8 cellular contexts compared by ENCODE assay signal in genomic region chr7:150367677-150368097, GRCh38. TPM values are rescaled to one million over a fixed set of nuclear protein-coding genes. Genes with fewer than 3 reads are reported as not detected.
A peak's percentile ranks its signal among the peaks of the same experiment; 100 is the strongest.
DNase-seq lines count a peak whose midpoint lies in the region; ATAC-seq and TF ChIP-seq lines count a peak whose summit lies in the region.

No MANE protein-coding gene starts in this region.

- no peaks in the 10 kb centered on the region for H3K9me3 ChIP-seq in H9 (ENCODE audit: control insufficient read depth, low read depth, low read length)

- H4K5ac ChIP-seq in H9 (ENCODE audit: insufficient read length, low read depth, low read length): no peak overlapping the region

- peak overlapping the region; percentile 25 for H3K9ac ChIP-seq in H9 (ENCODE audit: extremely low read depth, insufficient read length, low read length)

- WGBS in H9 (ENCODE audit: extremely low coverage, insufficient read length, low lambda C conversion rate): no CpG with 5 or more reads among the region's 8 CpGs

- H3K4me1 Mint-ChIP-seq in H9: peaks cover 41 to 48% of the 10 kb centered on the region in 2 experiments
- peaks cover 4% of the 10 kb centered on the region for H3K4me1 Mint-ChIP-seq in activated T-helper 17 cell treated with anti-CD3 and anti-CD28 coated beads, Interleukin-2, amount 50 U/mL, for 72 hours

- H4K8ac ChIP-seq in H9 (replicated peaks; ENCODE audit: insufficient read length, low read depth, low read length): no peak overlapping the region

- no peak overlapping the region for H2BK120ac ChIP-seq in H9 (ENCODE audit: low read depth, low read length, poor library complexity, severe bottlenecking)

- no peaks in the 10 kb centered on the region for H3K27me3 ChIP-seq in H9 (ENCODE audit: insufficient read depth, low read length)

- H2BK5ac ChIP-seq in H9 (ENCODE audit: insufficient read length, low read length): no peak overlapping the region

- H4K20me1 ChIP-seq in H9 (ENCODE audit: control insufficient read depth, insufficient read depth, insufficient read length): no peaks in the 10 kb centered on the region

- peaks cover 9 to 25% (median 21%) of the 10 kb centered on the region in 3 experiments; a peak in 6 of 7 replicates for H3K36me3 Mint-ChIP-seq in H9 (ENCODE audit: insufficient read depth in 1 of 3, low read depth in 3 of 3)
- peaks cover 13% of the 10 kb centered on the region for H3K36me3 Mint-ChIP-seq in activated T-helper 17 cell treated with anti-CD3 and anti-CD28 coated beads, Interleukin-2, amount 50 U/mL, for 72 hours (ENCODE audit: low read depth)

- H3K27ac ChIP-seq in H9 (ENCODE audit: insufficient read length, low read depth, low read length) (no peak overlapping the region), temporal lobe (ENCODE audit: low read depth, low read length) (peak overlapping the region; percentile 78)

- H3K9me3 Mint-ChIP-seq in H9: no peaks in the 10 kb centered on the region
- no peaks in the 10 kb centered on the region for H3K9me3 Mint-ChIP-seq in activated T-helper 17 cell treated with anti-CD3 and anti-CD28 coated beads, Interleukin-2, amount 50 U/mL, for 72 hours

- H3K27ac Mint-ChIP-seq in H9: peak overlapping the region; percentile 61 to 95 (median 82); a peak in 4 of 7 replicates
- H3K27ac Mint-ChIP-seq in activated T-helper 17 cell treated with anti-CD3 and anti-CD28 coated beads, Interleukin-2, amount 50 U/mL, for 72 hours: peak overlapping the region; percentile 88

- DNase-seq in AG09309 (ENCODE audit: low read depth) (no peak), H9 (no peak), iris pigment epithelial cell (ENCODE audit: low read depth) (peak; percentile 31), T-helper 9 cell (no peak)

- peak overlapping the region; percentile 92 for H4K91ac ChIP-seq in H9 (ENCODE audit: insufficient read length, low read depth, low read length)

- H3K18ac ChIP-seq in H9 (ENCODE audit: insufficient read length, low read depth, low read length): peak overlapping the region; percentile 95

- peak overlapping the region; percentile 94 for H3K4me3 ChIP-seq in AG09309 (ENCODE audit: control insufficient read depth, low read depth, low read length)

- H3K56ac ChIP-seq in H9 (ENCODE audit: insufficient read length, low read depth, low read length): no peak overlapping the region

- no peaks in the 10 kb centered on the region; the same call in none of the 2 replicates for H3K27me3 Mint-ChIP-seq in H9 (ENCODE audit: low read depth)
- no peaks in the 10 kb centered on the region for H3K27me3 Mint-ChIP-seq in activated T-helper 17 cell treated with anti-CD3 and anti-CD28 coated beads, Interleukin-2, amount 50 U/mL, for 72 hours

- TF ChIP-seq CTCF in AG09309 (IDR thresholded peaks at IDR 0.05; ENCODE audit: control insufficient read depth, insufficient read depth, low read depth, low read length, missing control alignments) (no peak), H9 (conservative IDR thresholded peaks at IDR 0.05) (no peak)

- no peak overlapping the region for H2AK5ac ChIP-seq in H9 (ENCODE audit: insufficient read length, low read length)

- H2AFZ ChIP-seq in H9 (ENCODE audit: low read length): no peak overlapping the region

- peaks cover 12% of the 10 kb centered on the region; the same call in 1 of the 2 replicates for H3K79me2 ChIP-seq in H9 (ENCODE audit: insufficient read depth, low read length)

- H3K23ac ChIP-seq in H9 (ENCODE audit: insufficient read length, low read depth, low read length): no peak overlapping the region

- peak overlapping the region; percentile 46 for H3K4me2 ChIP-seq in H9 (ENCODE audit: insufficient read depth, insufficient read length, low read length)

- peak overlapping the region; percentile 78 to 94 for H3K4me3 Mint-ChIP-seq in H9
- H3K4me3 Mint-ChIP-seq in activated T-helper 17 cell treated with anti-CD3 and anti-CD28 coated beads, Interleukin-2, amount 50 U/mL, for 72 hours: peak overlapping the region; percentile 90

- H3K4me1 ChIP-seq in H9 (ENCODE audit: insufficient read depth, low read length): 0 out of 2 replicates have a peak, but pooled peaks cover 3% of the 10 kb centered on the region

- H3T11ph ChIP-seq in H9 (ENCODE audit: low read length): no peak overlapping the region

- peaks cover 16% of the 10 kb centered on the region for H3K23me2 ChIP-seq in H9 (ENCODE audit: insufficient read length, low read depth, low read length, poor library complexity, severe bottlenecking)

- H3K79me1 ChIP-seq in H9 (ENCODE audit: insufficient read depth, low read depth, low read length, poor library complexity, severe bottlenecking): peaks cover 7% of the 10 kb centered on the region

- peak overlapping the region; percentile 93; the same call in 1 of the 2 replicates for H3K14ac ChIP-seq in H9 (ENCODE audit: insufficient read depth, low read length)

- H2BK20ac ChIP-seq in H9 (ENCODE audit: low read depth, low read length, poor library complexity, severe bottlenecking): no peak overlapping the region

- peak overlapping the region; percentile 88 for H2BK12ac ChIP-seq in H9 (ENCODE audit: insufficient read length, low read depth, low read length)

- peak; percentile 56 for ATAC-seq in activated T-helper 17 cell treated with anti-CD3 and anti-CD28 coated beads, Interleukin-2, amount 50 U/mL, for 72 hours (replicated peaks)
- ATAC-seq in GM18858 (IDR thresholded peaks at IDR 0.05; ENCODE audit: unreplicated experiment): no peak
- no peak for ATAC-seq in HG02759 (IDR thresholded peaks at IDR 0.05; ENCODE audit: unreplicated experiment)

- H2BK15ac ChIP-seq in H9 (ENCODE audit: low read depth, low read length): no peak overlapping the region

- H3K4ac ChIP-seq in H9 (ENCODE audit: low read depth, low read length): peak overlapping the region; percentile 29

RNA-seq across cellular contexts. Expression of gene REPIN1, which starts 0.9 kb away (rescaled TPM):
- 105 and 106 TPM in 2 replicates for total RNA-seq in H9 (2021)
- total RNA-seq in activated T-helper 17 cell treated with anti-CD3 and anti-CD28 coated beads, Interleukin-2, amount 50 U/mL, for 72 hours: 10 to 100 TPM; 68.1 to 79.6 TPM
- total RNA-seq in temporal lobe: 28.8 TPM

RNA-seq across cellular contexts. Expression of gene ZNF775, which starts 11.4 kb away (rescaled TPM):
- 9.7 and 10.5 TPM in 2 replicates for total RNA-seq in H9 (2021)
- 1 to 10 TPM; 2.5 to 3.2 TPM for total RNA-seq in activated T-helper 17 cell treated with anti-CD3 and anti-CD28 coated beads, Interleukin-2, amount 50 U/mL, for 72 hours
- 9.3 TPM for total RNA-seq in temporal lobe

RNA-seq across cellular contexts. Expression of gene RARRES2, which starts 26.3 kb away (rescaled TPM):
- total RNA-seq in H9 (2021) (59.9 and 60.9 TPM in 2 replicates), temporal lobe (12.0 TPM)
- total RNA-seq in activated T-helper 17 cell treated with anti-CD3 and anti-CD28 coated beads, Interleukin-2, amount 50 U/mL, for 72 hours: not detected

RNA-seq across cellular contexts. Expression of gene ACTR3C, which starts 44.3 kb away (rescaled TPM):
- total RNA-seq in H9 (2021) (1.2 and 2.2 TPM in 2 replicates), temporal lobe (4.2 TPM)
- total RNA-seq in activated T-helper 17 cell treated with anti-CD3 and anti-CD28 coated beads, Interleukin-2, amount 50 U/mL, for 72 hours: 10 to 100 TPM in 1 of 2 donors, 1 to 10 TPM in 1; 9.4 to 11.1 TPM

RNA-seq across cellular contexts. Expression of gene LRRC61, which starts 44.5 kb away (rescaled TPM):
- total RNA-seq in H9 (2021) (24.4 and 27.4 TPM in 2 replicates), temporal lobe (14.0 TPM)
- 10 to 100 TPM; 32.7 to 61.6 TPM for total RNA-seq in activated T-helper 17 cell treated with anti-CD3 and anti-CD28 coated beads, Interleukin-2, amount 50 U/mL, for 72 hours

Comparison
In these comparisons a context has a peak if more than half of its experiments do, and no peak if none do; other contexts are left out.
1. RNA of gene RARRES2, which starts 26.3 kb away (total RNA-seq): 59.9 to 60.9 TPM in H9 and 12.0 TPM in temporal lobe (single experiment); not detected in activated T-helper 17 cell treated with anti-CD3 and anti-CD28 coated beads, Interleukin-2, amount 50 U/mL, for 72 hours; every median in the first group is over 10 times any median in the second.